ENCODE assay signal across 13 cellular contexts in genomic region chr9:69204869-69205268, GRCh38. TPM values are rescaled to one million over a fixed set of nuclear protein-coding genes. Genes with fewer than 3 reads are reported as not detected.
A peak's percentile ranks its signal among the peaks of the same experiment; 100 is the strongest.
DNase-seq lines count a peak whose midpoint lies in the region; ATAC-seq and TF ChIP-seq lines count a peak whose summit lies in the region.
"Had no signal": no experiment of that assay in that cellular context is flagged by ENCODE, and none has a peak within 500 bp of the region (broad histone marks: within the 10 kb centered on the region; RNA-seq: fewer than 3 reads in every experiment).

No MANE protein-coding gene starts in this region.

- H3K27ac ChIP-seq in GM23248 = peak overlapping the region; percentile 37
- H3K27ac ChIP-seq in right atrium auricular region = peak overlapping the region; percentile 21 to 31
- H3K27ac ChIP-seq: SJCRH30 had no signal

- 14 to 17% methylated on average over 7 of the region's 7 CpGs for WGBS in GM23248 (ENCODE audit: low coverage in 1 of 2, low lambda C conversion rate in 2 of 2, missing lambda C conversion rate in 2 of 2), 2 experiments

- in situ Hi-C loops in GM23248 (cut with MboI) = no loop called here

- peak overlapping the region; percentile 44 for H3K4me2 ChIP-seq in GM23248 (ENCODE audit: unreplicated experiment)

- peak overlapping the region; percentile 36 for H3K4me3 ChIP-seq in GM23248
- H3K4me3 ChIP-seq in cardiac fibroblast (replicated peaks in 1 of 2; ENCODE audit: low read depth in 2 of 2, low read length in 2 of 2) = no peak overlapping the region
- no peak overlapping the region for H3K4me3 ChIP-seq in right atrium auricular region
- H3K4me3 ChIP-seq: SJCRH30, skin epidermis had no signal

- DNase-seq in GM23248 = peak; percentile 92
- DNase-seq in cardiac fibroblast (ENCODE audit: low read depth in 2 of 2) = peak; percentile 73 to 86
- peak; percentile 87 for DNase-seq in right atrium auricular region (ENCODE audit: low spot score)
- DNase-seq in posterior cingulate gyrus = peak; percentile 53 to 95 (median 72)
- DNase-seq in A172 (ENCODE audit: low spot score) = no peak
- no peak for DNase-seq in NCI-H526 treated with DMSO at 0.1 percent for 48 hours (lab: John Stamatoyannopoulos, UW)
- DNase-seq in foreskin melanocyte = no peak
- DNase-seq: CD8-positive, alpha-beta memory T cell; cerebellar nuclear complex; SJCRH30; stimulated activated naive CD8-positive, alpha-beta T cell treated with anti-CD3 and anti-CD28 coated beads, Interleukin-15, amount 100 ng/mL, for 72 hours had no signal

- H3K9me3 ChIP-seq in GM23248 (ENCODE audit: low read depth) = no peaks in the 10 kb centered on the region
- H3K9me3 ChIP-seq in right atrium auricular region = no peaks in the 10 kb centered on the region
- H3K9me3 ChIP-seq: SJCRH30 had no signal

- ATAC-seq in HG02571 (IDR thresholded peaks at IDR 0.05; ENCODE audit: unreplicated experiment) = no peak
- ATAC-seq: stimulated activated naive CD8-positive, alpha-beta T cell treated with anti-CD3 and anti-CD28 coated beads, Interleukin-15, amount 100 ng/mL, for 72 hours had no signal

- peak overlapping the region; percentile 35 for H2AFZ ChIP-seq in GM23248

- peak overlapping the region; percentile 12; the same call in 1 of the 2 replicates for H3K9ac ChIP-seq in GM23248

- H3K9me2 ChIP-seq in GM23248 (ENCODE audit: insufficient read depth) = no peaks in the 10 kb centered on the region

- H3K36me3 ChIP-seq in GM23248 (ENCODE audit: low read depth) (no peaks in the 10 kb centered on the region), right atrium auricular region (no peaks in the 10 kb centered on the region)
- H3K36me3 ChIP-seq: SJCRH30 had no signal

- peaks cover 33% of the 10 kb centered on the region for H3K79me2 ChIP-seq in GM23248 (ENCODE audit: insufficient read depth)

- TF ChIP-seq CTCF in cardiac fibroblast (IDR thresholded peaks at IDR 0.05; ENCODE audit: low read depth, low read length) (no peak), right atrium auricular region (IDR thresholded peaks at IDR 0.05) (no peak)

- peaks cover 13% of the 10 kb centered on the region for H3F3A ChIP-seq in GM23248 (ENCODE audit: insufficient read depth)

- intact Hi-C loops in posterior cingulate gyrus (cut with DNase I) = no loop called here

- no peaks in the 10 kb centered on the region for H4K20me1 ChIP-seq in GM23248 (ENCODE audit: insufficient read depth)

- H3K27me3 ChIP-seq in GM23248 (replicated peaks; ENCODE audit: insufficient read depth) (no peaks in the 10 kb centered on the region), right atrium auricular region (no peaks in the 10 kb centered on the region)
- H3K27me3 ChIP-seq: SJCRH30 had no signal

- H3K4me1 ChIP-seq in GM23248 (ENCODE audit: insufficient read depth) (peaks cover 13% of the 10 kb centered on the region), right atrium auricular region (peaks cover 0 to 33% of the 10 kb centered on the region in 2 donors)
- H3K4me1 ChIP-seq: SJCRH30 had no signal

RNA-seq across cellular contexts. Expression of gene TJP2, which starts 30.8 kb away (rescaled TPM):
- total RNA-seq in GM23248 (2014; rRNA removed; shearing (Covaris generic)) = 8.6 and 22.0 TPM in 2 replicates
- polyA plus RNA-seq in GM23248 (2016; fragmentation: Nextera tagmentation; extraction: Ambion mirVana) = 5.5 TPM in 2 replicates
- total RNA-seq in right atrium auricular region = 10 to 100 TPM; 46.3 to 51.7 TPM
- total RNA-seq in A172 (2014; rRNA removed; shearing (Covaris generic)) = 81.1 and 84.6 TPM in 2 replicates

Comparison
In these comparisons a context has a peak if more than half of its experiments do, and no peak if none do; other contexts are left out.
1. DNase-seq: peak in GM23248 (single experiment), cardiac fibroblast (2 of 2), right atrium auricular region (single experiment) and posterior cingulate gyrus (10 of 10); none in A172 (single experiment), NCI-H526 treated with DMSO at 0.1 percent for 48 hours (single experiment) and foreskin melanocyte (single experiment).